ENCODE assay signal across 19 cellular contexts in the genomic region with DNA sequence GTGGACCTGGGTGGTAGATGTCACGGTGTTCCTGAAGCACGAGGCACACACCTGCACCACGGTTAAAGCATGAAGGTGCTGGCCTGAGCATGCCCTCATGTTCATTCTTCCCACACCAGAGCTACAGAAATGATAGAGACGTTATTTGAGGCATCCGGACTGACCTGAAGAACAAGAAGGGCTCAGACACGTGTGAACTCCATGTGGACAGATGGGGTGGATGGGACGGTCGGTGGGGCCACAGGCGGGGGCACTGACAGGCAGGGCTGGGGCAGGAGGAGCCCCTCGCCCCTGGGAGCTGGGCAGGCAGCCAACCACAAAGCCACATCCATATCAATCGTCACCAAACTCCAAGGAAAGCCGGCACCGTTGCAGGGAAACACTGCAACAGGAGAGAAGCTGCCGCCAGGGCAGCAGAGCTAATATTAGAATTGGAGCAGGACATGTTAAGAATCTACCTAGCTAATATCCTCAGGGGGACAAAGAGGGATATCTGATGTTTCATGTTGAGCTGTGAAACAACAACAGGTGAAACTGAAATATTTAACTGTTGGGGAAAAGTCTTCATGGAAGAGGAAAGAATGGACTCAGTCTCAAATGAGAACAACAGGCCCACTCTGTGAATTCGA. TPM values are rescaled to one million over a fixed set of nuclear protein-coding genes. Genes with fewer than 3 reads are reported as not detected.
DNase-seq lines count a peak whose midpoint lies in the region; ATAC-seq and TF ChIP-seq lines count a peak whose summit lies in the region.
"Had no signal": no experiment of that assay in that cellular context is flagged by ENCODE, and none has a peak within 500 bp of the region (broad histone marks: within the 10 kb centered on the region; RNA-seq: fewer than 3 reads in every experiment).

No MANE protein-coding gene starts in this region.

- H3K27me3 ChIP-seq in esophagus muscularis mucosa, result peaks cover 0 to 8% (median 0%) of the 10 kb centered on the region in 4 donors
- H3K27me3 ChIP-seq: BLaER1 had no signal

- CTCF ChIA-PET in MCF 10A (lab: Yijun Ruan, JAX), result no interaction called here

- BruUV-seq in MCF 10A (replicated peaks; lab: Mats Ljungman, UMichigan), result no TSS peak

- TF ChIP-seq POLR2A in esophagus muscularis mucosa (IDR thresholded peaks at IDR 0.05; ENCODE audit: low read depth), result no peak

- ATAC-seq in HG03439 (IDR thresholded peaks at IDR 0.05; ENCODE audit: unreplicated experiment), result no peak
- ATAC-seq: GM23338, HCT116 had no signal

- in situ Hi-C loops in T47D (cut with HindIII; ENCODE audit: low pct_unique_long_range_greater_than_20kb, low sequenced_read_pairs), result no loop called here

- 68% methylated on average over 15 of the region's 15 CpGs for WGBS in esophagus muscularis mucosa

- H3K27ac Mint-ChIP-seq in MCF 10A (ENCODE audit: low read depth, unreplicated experiment) (no peak overlapping the region), osteocyte (ENCODE audit: unreplicated experiment) (no peak overlapping the region)
- H3K27ac Mint-ChIP-seq: CD14-positive monocyte; CD4-positive, alpha-beta memory T cell; GM23338; HFFc6 had no signal

- H3K36me3 Mint-ChIP-seq in MCF 10A (ENCODE audit: insufficient read depth, unreplicated experiment), result no peaks in the 10 kb centered on the region
- H3K36me3 Mint-ChIP-seq in osteocyte (ENCODE audit: unreplicated experiment), result no peaks in the 10 kb centered on the region
- H3K36me3 Mint-ChIP-seq: CD14-positive monocyte; CD4-positive, alpha-beta memory T cell had no signal

- no peak overlapping the region for H3K4me3 ChIP-seq in esophagus muscularis mucosa
- H3K4me3 ChIP-seq: BLaER1, GM23338 had no signal

- H3K27me3 Mint-ChIP-seq in MCF 10A (ENCODE audit: insufficient read depth, unreplicated experiment), result peaks cover 5% of the 10 kb centered on the region
- H3K27me3 Mint-ChIP-seq in osteocyte (ENCODE audit: unreplicated experiment), result peaks cover 15% of the 10 kb centered on the region

- no peaks in the 10 kb centered on the region for H3K9me3 ChIP-seq in esophagus muscularis mucosa

- intact Hi-C loops in MCF 10A (cut with micrococcal nuclease), result no loop called here
- intact Hi-C loops in esophagus muscularis mucosa (cut with DNase I), result no loop called here

- no peak for TF ChIP-seq EP300 in esophagus muscularis mucosa (IDR thresholded peaks at IDR 0.05)

- DNase-seq in T47D (ENCODE audit: low read depth in 1 of 2, low spot score in 1 of 2) (peak; percentile 52 to 88), MCF 10A (ENCODE audit: unreplicated experiment) (no peak), esophagus muscularis mucosa (ENCODE audit: extremely low spot score) (peak; percentile 85), osteocyte (ENCODE audit: extremely low spot score, unreplicated experiment) (peak; percentile 69), glomerular visceral epithelial cell (ENCODE audit: extremely low spot score) (no peak), iPS-NIHi11 (ENCODE audit: low spot score) (no peak)
- DNase-seq: 8988T; Calu3; CD4-positive, alpha-beta memory T cell; DMS153; DMS79; GDM1; H7; HFFc6 had no signal

- peaks cover 0 to 4% (median 0%) of the 10 kb centered on the region in 4 donors for H3K4me1 ChIP-seq in esophagus muscularis mucosa
- H3K4me1 ChIP-seq: BLaER1 had no signal

- POLR2A ChIA-PET in MCF 10A (lab: Yijun Ruan, JAX), result no interaction called here

- H3K36me3 ChIP-seq in esophagus muscularis mucosa, result no peaks in the 10 kb centered on the region
- H3K36me3 ChIP-seq: BLaER1 had no signal

- H3K27ac ChIP-seq in esophagus muscularis mucosa (replicated peaks in 1 of 4), result no peak overlapping the region
- H3K27ac ChIP-seq: BLaER1 had no signal

- no peaks in the 10 kb centered on the region for H3K4me1 Mint-ChIP-seq in MCF 10A (ENCODE audit: insufficient read depth, unreplicated experiment)
- no peaks in the 10 kb centered on the region for H3K4me1 Mint-ChIP-seq in osteocyte (ENCODE audit: unreplicated experiment)
- H3K4me1 Mint-ChIP-seq: CD14-positive monocyte; CD4-positive, alpha-beta memory T cell; GM23338 had no signal

- no peak overlapping the region for H3K4me3 Mint-ChIP-seq in MCF 10A (ENCODE audit: unreplicated experiment)
- H3K4me3 Mint-ChIP-seq in osteocyte (ENCODE audit: unreplicated experiment), result no peak overlapping the region
- H3K4me3 Mint-ChIP-seq: CD14-positive monocyte; CD4-positive, alpha-beta memory T cell; GM23338; HFFc6 had no signal

- TF ChIP-seq CTCF in MCF 10A (IDR thresholded peaks at IDR 0.05; ENCODE audit: unreplicated experiment) (no peak), esophagus muscularis mucosa (IDR thresholded peaks at IDR 0.05) (no peak), osteocyte (IDR thresholded peaks at IDR 0.05) (no peak)

- H3K9me3 Mint-ChIP-seq in MCF 10A (ENCODE audit: unreplicated experiment) (no peaks in the 10 kb centered on the region), osteocyte (ENCODE audit: unreplicated experiment) (no peaks in the 10 kb centered on the region)

RNA-seq across cellular contexts. Expression of a gene that starts 37.8 kb away (rescaled TPM):
- total RNA-seq in MCF 10A (2022) (0.34 and 0.37 TPM in 2 replicates), esophagus muscularis mucosa (10 to 100 TPM; 38.6 to 66.4 (median 55.7) TPM), osteocyte (36.8 and 36.9 TPM in 2 replicates)

Comparison
In these comparisons a context has a peak if more than half of its experiments do, and no peak if none do; other contexts are left out.
1. DNase-seq: peak in T47D (2 of 2), esophagus muscularis mucosa (single experiment) and osteocyte (single experiment); none in MCF 10A (single experiment), glomerular visceral epithelial cell (single experiment) and iPS-NIHi11 (single experiment).
2. RNA of a gene that starts 37.8 kb away (total RNA-seq): 38.6 to 66.4 TPM in esophagus muscularis mucosa and 36.8 to 36.9 TPM in osteocyte; 0.34 to 0.37 TPM in MCF 10A; every median in the first group is over 10 times any median in the second.